2 cellular contexts compared by ENCODE assay signal in the genomic region with DNA sequence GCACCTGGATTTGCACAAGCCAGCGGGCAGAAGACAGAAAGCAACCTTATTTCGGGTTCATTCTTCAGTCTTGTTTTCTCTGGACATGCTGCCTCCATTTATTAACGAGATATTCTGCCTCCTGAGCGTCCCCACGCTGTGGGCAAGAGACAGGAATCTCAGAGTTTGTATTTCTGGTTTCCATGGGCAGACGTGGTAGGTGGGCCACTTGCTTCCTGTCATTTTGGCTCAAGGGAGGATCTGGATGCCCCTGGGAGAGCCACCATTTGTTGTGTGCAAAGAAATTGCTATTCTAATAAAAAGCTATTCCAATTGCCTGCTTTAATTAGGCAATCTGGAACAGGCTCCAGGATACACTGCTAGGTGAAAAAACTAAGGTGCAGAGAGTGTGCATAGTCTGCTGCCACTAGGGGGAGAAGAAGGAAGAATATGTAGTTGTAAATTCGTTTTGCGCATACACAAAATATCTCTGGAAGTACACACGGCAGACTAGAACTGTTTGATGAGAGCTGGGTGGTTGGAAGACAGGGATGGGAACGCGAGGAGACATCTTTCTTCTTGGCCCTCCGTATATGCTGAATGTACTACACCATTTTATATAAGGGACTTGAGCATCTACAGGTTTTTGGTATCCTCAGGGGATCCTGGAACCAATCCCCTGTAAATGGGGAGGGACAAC.
TF ChIP-seq lines count a peak whose summit lies in the region.

No MANE protein-coding gene starts in this region.

TF ChIP-seq in GM23338, 12 proteins besides CTCF, POLR2A, EP300 and RAD21 (continued from another document):
- TF ChIP-seq, protein P1, sequence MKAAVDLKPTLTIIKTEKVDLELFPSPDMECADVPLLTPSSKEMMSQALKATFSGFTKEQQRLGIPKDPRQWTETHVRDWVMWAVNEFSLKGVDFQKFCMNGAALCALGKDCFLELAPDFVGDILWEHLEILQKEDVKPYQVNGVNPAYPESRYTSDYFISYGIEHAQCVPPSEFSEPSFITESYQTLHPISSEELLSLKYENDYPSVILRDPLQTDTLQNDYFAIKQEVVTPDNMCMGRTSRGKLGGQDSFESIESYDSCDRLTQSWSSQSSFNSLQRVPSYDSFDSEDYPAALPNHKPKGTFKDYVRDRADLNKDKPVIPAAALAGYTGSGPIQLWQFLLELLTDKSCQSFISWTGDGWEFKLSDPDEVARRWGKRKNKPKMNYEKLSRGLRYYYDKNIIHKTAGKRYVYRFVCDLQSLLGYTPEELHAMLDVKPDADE (IDR thresholded peaks at IDR 0.05): no peak
- no peak for TF ChIP-seq EZH2phosphoT487 (IDR thresholded peaks at IDR 0.05; ENCODE audit: unreplicated experiment)
- TF ChIP-seq, protein P2, sequence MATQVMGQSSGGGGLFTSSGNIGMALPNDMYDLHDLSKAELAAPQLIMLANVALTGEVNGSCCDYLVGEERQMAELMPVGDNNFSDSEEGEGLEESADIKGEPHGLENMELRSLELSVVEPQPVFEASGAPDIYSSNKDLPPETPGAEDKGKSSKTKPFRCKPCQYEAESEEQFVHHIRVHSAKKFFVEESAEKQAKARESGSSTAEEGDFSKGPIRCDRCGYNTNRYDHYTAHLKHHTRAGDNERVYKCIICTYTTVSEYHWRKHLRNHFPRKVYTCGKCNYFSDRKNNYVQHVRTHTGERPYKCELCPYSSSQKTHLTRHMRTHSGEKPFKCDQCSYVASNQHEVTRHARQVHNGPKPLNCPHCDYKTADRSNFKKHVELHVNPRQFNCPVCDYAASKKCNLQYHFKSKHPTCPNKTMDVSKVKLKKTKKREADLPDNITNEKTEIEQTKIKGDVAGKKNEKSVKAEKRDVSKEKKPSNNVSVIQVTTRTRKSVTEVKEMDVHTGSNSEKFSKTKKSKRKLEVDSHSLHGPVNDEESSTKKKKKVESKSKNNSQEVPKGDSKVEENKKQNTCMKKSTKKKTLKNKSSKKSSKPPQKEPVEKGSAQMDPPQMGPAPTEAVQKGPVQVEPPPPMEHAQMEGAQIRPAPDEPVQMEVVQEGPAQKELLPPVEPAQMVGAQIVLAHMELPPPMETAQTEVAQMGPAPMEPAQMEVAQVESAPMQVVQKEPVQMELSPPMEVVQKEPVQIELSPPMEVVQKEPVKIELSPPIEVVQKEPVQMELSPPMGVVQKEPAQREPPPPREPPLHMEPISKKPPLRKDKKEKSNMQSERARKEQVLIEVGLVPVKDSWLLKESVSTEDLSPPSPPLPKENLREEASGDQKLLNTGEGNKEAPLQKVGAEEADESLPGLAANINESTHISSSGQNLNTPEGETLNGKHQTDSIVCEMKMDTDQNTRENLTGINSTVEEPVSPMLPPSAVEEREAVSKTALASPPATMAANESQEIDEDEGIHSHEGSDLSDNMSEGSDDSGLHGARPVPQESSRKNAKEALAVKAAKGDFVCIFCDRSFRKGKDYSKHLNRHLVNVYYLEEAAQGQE (IDR thresholded peaks at IDR 0.05; ENCODE audit: unreplicated experiment): no peak
- TF ChIP-seq, protein P3, sequence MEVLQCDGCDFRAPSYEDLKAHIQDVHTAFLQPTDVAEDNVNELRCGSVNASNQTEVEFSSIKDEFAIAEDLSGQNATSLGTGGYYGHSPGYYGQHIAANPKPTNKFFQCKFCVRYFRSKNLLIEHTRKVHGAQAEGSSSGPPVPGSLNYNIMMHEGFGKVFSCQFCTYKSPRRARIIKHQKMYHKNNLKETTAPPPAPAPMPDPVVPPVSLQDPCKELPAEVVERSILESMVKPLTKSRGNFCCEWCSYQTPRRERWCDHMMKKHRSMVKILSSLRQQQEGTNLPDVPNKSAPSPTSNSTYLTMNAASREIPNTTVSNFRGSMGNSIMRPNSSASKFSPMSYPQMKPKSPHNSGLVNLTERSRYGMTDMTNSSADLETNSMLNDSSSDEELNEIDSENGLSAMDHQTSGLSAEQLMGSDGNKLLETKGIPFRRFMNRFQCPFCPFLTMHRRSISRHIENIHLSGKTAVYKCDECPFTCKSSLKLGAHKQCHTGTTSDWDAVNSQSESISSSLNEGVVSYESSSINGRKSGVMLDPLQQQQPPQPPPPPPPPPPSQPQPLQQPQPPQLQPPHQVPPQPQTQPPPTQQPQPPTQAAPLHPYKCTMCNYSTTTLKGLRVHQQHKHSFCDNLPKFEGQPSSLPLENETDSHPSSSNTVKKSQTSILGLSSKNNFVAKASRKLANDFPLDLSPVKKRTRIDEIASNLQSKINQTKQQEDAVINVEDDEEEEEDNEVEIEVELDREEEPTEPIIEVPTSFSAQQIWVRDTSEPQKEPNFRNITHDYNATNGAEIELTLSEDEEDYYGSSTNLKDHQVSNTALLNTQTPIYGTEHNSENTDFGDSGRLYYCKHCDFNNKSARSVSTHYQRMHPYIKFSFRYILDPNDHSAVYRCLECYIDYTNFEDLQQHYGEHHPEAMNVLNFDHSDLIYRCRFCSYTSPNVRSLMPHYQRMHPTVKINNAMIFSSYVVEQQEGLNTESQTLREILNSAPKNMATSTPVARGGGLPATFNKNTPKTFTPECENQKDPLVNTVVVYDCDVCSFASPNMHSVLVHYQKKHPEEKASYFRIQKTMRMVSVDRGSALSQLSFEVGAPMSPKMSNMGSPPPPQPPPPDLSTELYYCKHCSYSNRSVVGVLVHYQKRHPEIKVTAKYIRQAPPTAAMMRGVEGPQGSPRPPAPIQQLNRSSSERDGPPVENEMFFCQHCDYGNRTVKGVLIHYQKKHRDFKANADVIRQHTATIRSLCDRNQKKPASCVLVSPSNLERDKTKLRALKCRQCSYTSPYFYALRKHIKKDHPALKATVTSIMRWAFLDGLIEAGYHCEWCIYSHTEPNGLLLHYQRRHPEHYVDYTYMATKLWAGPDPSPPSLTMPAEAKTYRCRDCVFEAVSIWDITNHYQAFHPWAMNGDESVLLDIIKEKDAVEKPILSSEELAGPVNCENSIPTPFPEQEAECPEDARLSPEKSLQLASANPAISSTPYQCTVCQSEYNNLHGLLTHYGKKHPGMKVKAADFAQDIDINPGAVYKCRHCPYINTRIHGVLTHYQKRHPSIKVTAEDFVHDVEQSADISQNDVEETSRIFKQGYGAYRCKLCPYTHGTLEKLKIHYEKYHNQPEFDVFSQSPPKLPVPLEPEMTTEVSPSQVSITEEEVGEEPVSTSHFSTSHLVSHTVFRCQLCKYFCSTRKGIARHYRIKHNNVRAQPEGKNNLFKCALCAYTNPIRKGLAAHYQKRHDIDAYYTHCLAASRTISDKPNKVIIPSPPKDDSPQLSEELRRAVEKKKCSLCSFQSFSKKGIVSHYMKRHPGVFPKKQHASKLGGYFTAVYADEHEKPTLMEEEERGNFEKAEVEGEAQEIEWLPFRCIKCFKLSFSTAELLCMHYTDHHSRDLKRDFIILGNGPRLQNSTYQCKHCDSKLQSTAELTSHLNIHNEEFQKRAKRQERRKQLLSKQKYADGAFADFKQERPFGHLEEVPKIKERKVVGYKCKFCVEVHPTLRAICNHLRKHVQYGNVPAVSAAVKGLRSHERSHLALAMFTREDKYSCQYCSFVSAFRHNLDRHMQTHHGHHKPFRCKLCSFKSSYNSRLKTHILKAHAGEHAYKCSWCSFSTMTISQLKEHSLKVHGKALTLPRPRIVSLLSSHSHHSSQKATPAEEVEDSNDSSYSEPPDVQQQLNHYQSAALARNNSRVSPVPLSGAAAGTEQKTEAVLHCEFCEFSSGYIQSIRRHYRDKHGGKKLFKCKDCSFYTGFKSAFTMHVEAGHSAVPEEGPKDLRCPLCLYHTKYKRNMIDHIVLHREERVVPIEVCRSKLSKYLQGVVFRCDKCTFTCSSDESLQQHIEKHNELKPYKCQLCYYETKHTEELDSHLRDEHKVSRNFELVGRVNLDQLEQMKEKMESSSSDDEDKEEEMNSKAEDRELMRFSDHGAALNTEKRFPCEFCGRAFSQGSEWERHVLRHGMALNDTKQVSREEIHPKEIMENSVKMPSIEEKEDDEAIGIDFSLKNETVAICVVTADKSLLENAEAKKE (CRISPR knock-in tag; IDR thresholded peaks at IDR 0.05): no peak
- TF ChIP-seq NANOG (IDR thresholded peaks at IDR 0.05; ENCODE audit: borderline replicate concordance): no peak
- TF ChIP-seq POLR2AphosphoS5 (IDR thresholded peaks at IDR 0.05; ENCODE audit: low read depth): no peak

TF ChIP-seq in WTC11, 78 proteins besides CTCF, POLR2A, EP300 and RAD21 (continued from another document):
- TF ChIP-seq, protein P4, sequence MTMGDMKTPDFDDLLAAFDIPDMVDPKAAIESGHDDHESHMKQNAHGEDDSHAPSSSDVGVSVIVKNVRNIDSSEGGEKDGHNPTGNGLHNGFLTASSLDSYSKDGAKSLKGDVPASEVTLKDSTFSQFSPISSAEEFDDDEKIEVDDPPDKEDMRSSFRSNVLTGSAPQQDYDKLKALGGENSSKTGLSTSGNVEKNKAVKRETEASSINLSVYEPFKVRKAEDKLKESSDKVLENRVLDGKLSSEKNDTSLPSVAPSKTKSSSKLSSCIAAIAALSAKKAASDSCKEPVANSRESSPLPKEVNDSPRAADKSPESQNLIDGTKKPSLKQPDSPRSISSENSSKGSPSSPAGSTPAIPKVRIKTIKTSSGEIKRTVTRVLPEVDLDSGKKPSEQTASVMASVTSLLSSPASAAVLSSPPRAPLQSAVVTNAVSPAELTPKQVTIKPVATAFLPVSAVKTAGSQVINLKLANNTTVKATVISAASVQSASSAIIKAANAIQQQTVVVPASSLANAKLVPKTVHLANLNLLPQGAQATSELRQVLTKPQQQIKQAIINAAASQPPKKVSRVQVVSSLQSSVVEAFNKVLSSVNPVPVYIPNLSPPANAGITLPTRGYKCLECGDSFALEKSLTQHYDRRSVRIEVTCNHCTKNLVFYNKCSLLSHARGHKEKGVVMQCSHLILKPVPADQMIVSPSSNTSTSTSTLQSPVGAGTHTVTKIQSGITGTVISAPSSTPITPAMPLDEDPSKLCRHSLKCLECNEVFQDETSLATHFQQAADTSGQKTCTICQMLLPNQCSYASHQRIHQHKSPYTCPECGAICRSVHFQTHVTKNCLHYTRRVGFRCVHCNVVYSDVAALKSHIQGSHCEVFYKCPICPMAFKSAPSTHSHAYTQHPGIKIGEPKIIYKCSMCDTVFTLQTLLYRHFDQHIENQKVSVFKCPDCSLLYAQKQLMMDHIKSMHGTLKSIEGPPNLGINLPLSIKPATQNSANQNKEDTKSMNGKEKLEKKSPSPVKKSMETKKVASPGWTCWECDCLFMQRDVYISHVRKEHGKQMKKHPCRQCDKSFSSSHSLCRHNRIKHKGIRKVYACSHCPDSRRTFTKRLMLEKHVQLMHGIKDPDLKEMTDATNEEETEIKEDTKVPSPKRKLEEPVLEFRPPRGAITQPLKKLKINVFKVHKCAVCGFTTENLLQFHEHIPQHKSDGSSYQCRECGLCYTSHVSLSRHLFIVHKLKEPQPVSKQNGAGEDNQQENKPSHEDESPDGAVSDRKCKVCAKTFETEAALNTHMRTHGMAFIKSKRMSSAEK (CRISPR knock-in tag; IDR thresholded peaks at IDR 0.05; ENCODE audit: borderline replicate concordance): no peak
- TF ChIP-seq ATF1 (CRISPR knock-in tag; IDR thresholded peaks at IDR 0.05) (no peak), MXD4 (CRISPR knock-in tag; IDR thresholded peaks at IDR 0.05; ENCODE audit: borderline replicate concordance) (no peak), ZNF232 (CRISPR knock-in tag; IDR thresholded peaks at IDR 0.05) (no peak), SMAD3 (CRISPR knock-in tag; IDR thresholded peaks at IDR 0.05; ENCODE audit: borderline replicate concordance) (no peak)
